In genomic region chr10:96334888-96335526, GRCh38 we compare ENCODE assay signal across 8 cellular contexts. TPM values are rescaled to one million over a fixed set of nuclear protein-coding genes. Genes with fewer than 3 reads are reported as not detected.
DNase-seq lines count a peak whose midpoint lies in the region; ATAC-seq and TF ChIP-seq lines count a peak whose summit lies in the region.

No MANE protein-coding gene starts in this region.

- peak; percentile 65 for TF ChIP-seq CTCF in coronary artery (IDR thresholded peaks at IDR 0.05)

- no peak overlapping the region for H3K4me3 ChIP-seq in coronary artery
- H3K4me3 ChIP-seq in CD8-positive, alpha-beta memory T cell (ENCODE audit: low read length), result no peak overlapping the region

- H3K27ac Mint-ChIP-seq in CD8-positive, alpha-beta memory T cell, result peak overlapping the region in 1 of 8 donors; percentile 22

- H3K4me1 ChIP-seq in CD8-positive, alpha-beta memory T cell (ENCODE audit: insufficient read depth, low read length), result peaks cover 17% of the 10 kb centered on the region

- H3K36me3 ChIP-seq in CD8-positive, alpha-beta memory T cell (ENCODE audit: insufficient read depth, low read length), result no peaks in the 10 kb centered on the region

- no peak overlapping the region for H3K27ac ChIP-seq in coronary artery
- no peak overlapping the region for H3K27ac ChIP-seq in CD8-positive, alpha-beta memory T cell (ENCODE audit: low read depth, low read length)

- peaks cover 13 to 39% of the 10 kb centered on the region in 2 donors for H3K27me3 Mint-ChIP-seq in CD8-positive, alpha-beta memory T cell

- H3K27me3 ChIP-seq in CD8-positive, alpha-beta memory T cell (ENCODE audit: insufficient read depth, low read length, poor library complexity, severe bottlenecking), result no peaks in the 10 kb centered on the region

- no peaks in the 10 kb centered on the region for H3K36me3 Mint-ChIP-seq in CD8-positive, alpha-beta memory T cell

- CTCF ChIA-PET in CD8-positive, alpha-beta memory T cell (lab: Charles Lee), result interaction anchor here (0.7 to 1.7 kb wide), 3 partner anchors 27 to 318 kb away, joined by 3 to 9 read pairs (median 3); no protein-coding TSS in a partner anchor

- POLR2A ChIA-PET in CD8-positive, alpha-beta memory T cell (lab: Charles Lee), result no interaction called here

- no peaks in the 10 kb centered on the region for H3K9me3 Mint-ChIP-seq in CD8-positive, alpha-beta memory T cell

- DNase-seq in stimulated activated CD4-positive, alpha-beta T cell treated with anti-CD3 and anti-CD28 coated beads, Interleukin-15, amount 100 ng/mL, for 24 hours, result peak; percentile 11
- no peak for DNase-seq in stimulated activated CD4-positive, alpha-beta T cell treated with anti-CD3 and anti-CD28 coated beads, Interleukin-4, amount 100 ng/mL, for 4 hours
- DNase-seq in NCI-H2171 treated with DMSO at 0.1 percent for 48 hours (lab: John Stamatoyannopoulos, UW) (peak; percentile 22), coronary artery (ENCODE audit: low spot score) (no peak), lung microvascular endothelial cell (ENCODE audit: low read depth in 2 of 2) (peak; percentile 44 to 51), T-helper 9 cell (no peak)
- no peak for DNase-seq in CD8-positive, alpha-beta memory T cell

- no peak for ATAC-seq in HG02588 (IDR thresholded peaks at IDR 0.05; ENCODE audit: unreplicated experiment)

- H3K9me3 ChIP-seq in CD8-positive, alpha-beta memory T cell (ENCODE audit: low read length), result no peaks in the 10 kb centered on the region

- peaks cover 7 to 15% (median 11%) of the 10 kb centered on the region in 3 donors for H3K4me1 Mint-ChIP-seq in CD8-positive, alpha-beta memory T cell

- H3K4me3 Mint-ChIP-seq in CD8-positive, alpha-beta memory T cell, result no peak overlapping the region

RNA-seq across cellular contexts. Expression of gene OPALIN, which starts 23.8 kb away (rescaled TPM):
- not detected in 2 replicates for total RNA-seq in lung microvascular endothelial cell
- not detected for total RNA-seq in CD8-positive, alpha-beta memory T cell
- not detected for polyA plus RNA-seq in CD8-positive, alpha-beta memory T cell

RNA-seq across cellular contexts. Expression of gene DNTT, which starts 30.8 kb away (rescaled TPM):
- total RNA-seq in lung microvascular endothelial cell, result not detected in 2 replicates
- not detected for total RNA-seq in CD8-positive, alpha-beta memory T cell
- polyA plus RNA-seq in CD8-positive, alpha-beta memory T cell, result not detected

Comparison
In these comparisons a context has a peak if more than half of its experiments do, and no peak if none do; other contexts are left out.
1. DNase-seq: peak in stimulated activated CD4-positive, alpha-beta T cell treated with anti-CD3 and anti-CD28 coated beads, Interleukin-15, amount 100 ng/mL, for 24 hours (single experiment), NCI-H2171 treated with DMSO at 0.1 percent for 48 hours (single experiment) and lung microvascular endothelial cell (2 of 2); none in stimulated activated CD4-positive, alpha-beta T cell treated with anti-CD3 and anti-CD28 coated beads, Interleukin-4, amount 100 ng/mL, for 4 hours (0 of 2), coronary artery (single experiment), T-helper 9 cell (single experiment) and CD8-positive, alpha-beta memory T cell (0 of 5).